ENCODE assay signal across 14 cellular contexts in genomic region chr6:129236110-129236509, GRCh38.
DNase-seq lines count a peak whose midpoint lies in the region; ATAC-seq and TF ChIP-seq lines count a peak whose summit lies in the region.
"Had no signal": no experiment of that assay in that cellular context is flagged by ENCODE, and none has a peak within 500 bp of the region (broad histone marks: within the 10 kb centered on the region; RNA-seq: fewer than 3 reads in every experiment).

No MANE protein-coding gene starts in this region.

- no peak for TF ChIP-seq CTCF in fibroblast of the aortic adventitia (IDR thresholded peaks at IDR 0.05; ENCODE audit: insufficient read depth, low read length)

- no peak overlapping the region for H3K27ac ChIP-seq in substantia nigra (ENCODE audit: low read depth, low read length, poor library complexity, severe bottlenecking)
- H3K27ac ChIP-seq: adrenal gland had no signal

- no peak overlapping the region for H3K4me3 ChIP-seq in fibroblast of the aortic adventitia (ENCODE audit: low read depth, low read length)
- H3K4me3 ChIP-seq: adrenal gland, SK-N-MC, smooth muscle cell had no signal

- ATAC-seq in GM18861 (IDR thresholded peaks at IDR 0.05; ENCODE audit: unreplicated experiment): peak; percentile 80
- ATAC-seq in GM21529 (IDR thresholded peaks at IDR 0.05; ENCODE audit: unreplicated experiment): peak; percentile 67
- ATAC-seq in HG03095 (IDR thresholded peaks at IDR 0.05; ENCODE audit: unreplicated experiment): peak; percentile 55
- ATAC-seq: activated CD8-positive, alpha-beta T cell treated with anti-CD3 and anti-CD28 coated beads for 36 hours had no signal

- DNase-seq in fibroblast of the aortic adventitia (ENCODE audit: low read depth): peak; percentile 18
- DNase-seq in substantia nigra (lab: John Stamatoyannopoulos, UW): no peak
- DNase-seq in activated gamma-delta T cell treated with Interleukin-2 at 50 U/mL for 16 hours: no peak
- no peak for DNase-seq in superior temporal gyrus (ENCODE audit: extremely low spot score)
- no peak for DNase-seq in anterior cingulate cortex (lab: John Stamatoyannopoulos, UW)
- DNase-seq: activated CD8-positive, alpha-beta T cell treated with anti-CD3 and anti-CD28 coated beads for 36 hours; adrenal gland; CD4-positive, alpha-beta memory T cell; NCI-H2081 treated with DMSO at 0.1 percent for 48 hours had no signal
